In the genomic region with DNA sequence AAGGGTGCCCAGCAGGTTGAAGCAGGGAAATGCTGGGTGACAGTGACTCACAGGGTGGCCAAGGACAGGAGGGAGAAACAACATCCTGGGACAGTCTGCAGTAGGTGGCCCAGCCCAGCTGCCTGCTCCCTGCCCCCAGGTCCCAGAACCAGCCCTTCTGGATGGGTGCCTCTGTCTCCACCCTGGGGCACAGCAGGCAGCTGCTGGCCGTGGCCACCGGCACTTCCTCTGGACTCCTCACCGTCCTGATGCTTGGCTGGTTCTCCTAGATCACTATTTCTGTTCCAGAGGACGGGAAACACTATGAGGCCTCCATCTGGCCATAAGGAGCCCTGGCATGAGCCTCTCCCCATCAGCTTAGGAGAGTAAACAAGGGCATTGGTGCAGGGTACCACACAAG, we compare ENCODE assay signal across 1 cellular context.
TF ChIP-seq lines count a peak whose summit lies in the region.

No MANE protein-coding gene starts in this region.

TF ChIP-seq in H1, 55 proteins besides CTCF, POLR2A, EP300 and RAD21 (continued from another document):
- TF ChIP-seq, protein P1, sequence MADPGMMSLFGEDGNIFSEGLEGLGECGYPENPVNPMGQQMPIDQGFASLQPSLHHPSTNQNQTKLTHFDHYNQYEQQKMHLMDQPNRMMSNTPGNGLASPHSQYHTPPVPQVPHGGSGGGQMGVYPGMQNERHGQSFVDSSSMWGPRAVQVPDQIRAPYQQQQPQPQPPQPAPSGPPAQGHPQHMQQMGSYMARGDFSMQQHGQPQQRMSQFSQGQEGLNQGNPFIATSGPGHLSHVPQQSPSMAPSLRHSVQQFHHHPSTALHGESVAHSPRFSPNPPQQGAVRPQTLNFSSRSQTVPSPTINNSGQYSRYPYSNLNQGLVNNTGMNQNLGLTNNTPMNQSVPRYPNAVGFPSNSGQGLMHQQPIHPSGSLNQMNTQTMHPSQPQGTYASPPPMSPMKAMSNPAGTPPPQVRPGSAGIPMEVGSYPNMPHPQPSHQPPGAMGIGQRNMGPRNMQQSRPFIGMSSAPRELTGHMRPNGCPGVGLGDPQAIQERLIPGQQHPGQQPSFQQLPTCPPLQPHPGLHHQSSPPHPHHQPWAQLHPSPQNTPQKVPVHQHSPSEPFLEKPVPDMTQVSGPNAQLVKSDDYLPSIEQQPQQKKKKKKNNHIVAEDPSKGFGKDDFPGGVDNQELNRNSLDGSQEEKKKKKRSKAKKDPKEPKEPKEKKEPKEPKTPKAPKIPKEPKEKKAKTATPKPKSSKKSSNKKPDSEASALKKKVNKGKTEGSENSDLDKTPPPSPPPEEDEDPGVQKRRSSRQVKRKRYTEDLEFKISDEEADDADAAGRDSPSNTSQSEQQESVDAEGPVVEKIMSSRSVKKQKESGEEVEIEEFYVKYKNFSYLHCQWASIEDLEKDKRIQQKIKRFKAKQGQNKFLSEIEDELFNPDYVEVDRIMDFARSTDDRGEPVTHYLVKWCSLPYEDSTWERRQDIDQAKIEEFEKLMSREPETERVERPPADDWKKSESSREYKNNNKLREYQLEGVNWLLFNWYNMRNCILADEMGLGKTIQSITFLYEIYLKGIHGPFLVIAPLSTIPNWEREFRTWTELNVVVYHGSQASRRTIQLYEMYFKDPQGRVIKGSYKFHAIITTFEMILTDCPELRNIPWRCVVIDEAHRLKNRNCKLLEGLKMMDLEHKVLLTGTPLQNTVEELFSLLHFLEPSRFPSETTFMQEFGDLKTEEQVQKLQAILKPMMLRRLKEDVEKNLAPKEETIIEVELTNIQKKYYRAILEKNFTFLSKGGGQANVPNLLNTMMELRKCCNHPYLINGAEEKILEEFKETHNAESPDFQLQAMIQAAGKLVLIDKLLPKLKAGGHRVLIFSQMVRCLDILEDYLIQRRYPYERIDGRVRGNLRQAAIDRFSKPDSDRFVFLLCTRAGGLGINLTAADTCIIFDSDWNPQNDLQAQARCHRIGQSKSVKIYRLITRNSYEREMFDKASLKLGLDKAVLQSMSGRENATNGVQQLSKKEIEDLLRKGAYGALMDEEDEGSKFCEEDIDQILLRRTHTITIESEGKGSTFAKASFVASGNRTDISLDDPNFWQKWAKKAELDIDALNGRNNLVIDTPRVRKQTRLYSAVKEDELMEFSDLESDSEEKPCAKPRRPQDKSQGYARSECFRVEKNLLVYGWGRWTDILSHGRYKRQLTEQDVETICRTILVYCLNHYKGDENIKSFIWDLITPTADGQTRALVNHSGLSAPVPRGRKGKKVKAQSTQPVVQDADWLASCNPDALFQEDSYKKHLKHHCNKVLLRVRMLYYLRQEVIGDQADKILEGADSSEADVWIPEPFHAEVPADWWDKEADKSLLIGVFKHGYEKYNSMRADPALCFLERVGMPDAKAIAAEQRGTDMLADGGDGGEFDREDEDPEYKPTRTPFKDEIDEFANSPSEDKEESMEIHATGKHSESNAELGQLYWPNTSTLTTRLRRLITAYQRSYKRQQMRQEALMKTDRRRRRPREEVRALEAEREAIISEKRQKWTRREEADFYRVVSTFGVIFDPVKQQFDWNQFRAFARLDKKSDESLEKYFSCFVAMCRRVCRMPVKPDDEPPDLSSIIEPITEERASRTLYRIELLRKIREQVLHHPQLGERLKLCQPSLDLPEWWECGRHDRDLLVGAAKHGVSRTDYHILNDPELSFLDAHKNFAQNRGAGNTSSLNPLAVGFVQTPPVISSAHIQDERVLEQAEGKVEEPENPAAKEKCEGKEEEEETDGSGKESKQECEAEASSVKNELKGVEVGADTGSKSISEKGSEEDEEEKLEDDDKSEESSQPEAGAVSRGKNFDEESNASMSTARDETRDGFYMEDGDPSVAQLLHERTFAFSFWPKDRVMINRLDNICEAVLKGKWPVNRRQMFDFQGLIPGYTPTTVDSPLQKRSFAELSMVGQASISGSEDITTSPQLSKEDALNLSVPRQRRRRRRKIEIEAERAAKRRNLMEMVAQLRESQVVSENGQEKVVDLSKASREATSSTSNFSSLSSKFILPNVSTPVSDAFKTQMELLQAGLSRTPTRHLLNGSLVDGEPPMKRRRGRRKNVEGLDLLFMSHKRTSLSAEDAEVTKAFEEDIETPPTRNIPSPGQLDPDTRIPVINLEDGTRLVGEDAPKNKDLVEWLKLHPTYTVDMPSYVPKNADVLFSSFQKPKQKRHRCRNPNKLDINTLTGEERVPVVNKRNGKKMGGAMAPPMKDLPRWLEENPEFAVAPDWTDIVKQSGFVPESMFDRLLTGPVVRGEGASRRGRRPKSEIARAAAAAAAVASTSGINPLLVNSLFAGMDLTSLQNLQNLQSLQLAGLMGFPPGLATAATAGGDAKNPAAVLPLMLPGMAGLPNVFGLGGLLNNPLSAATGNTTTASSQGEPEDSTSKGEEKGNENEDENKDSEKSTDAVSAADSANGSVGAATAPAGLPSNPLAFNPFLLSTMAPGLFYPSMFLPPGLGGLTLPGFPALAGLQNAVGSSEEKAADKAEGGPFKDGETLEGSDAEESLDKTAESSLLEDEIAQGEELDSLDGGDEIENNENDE (IDR thresholded peaks at IDR 0.05; ENCODE audit: insufficient replicate concordance, low read length) = no peak
- no peak for TF ChIP-seq EGR1 (IDR thresholded peaks at IDR 0.05; ENCODE audit: borderline replicate concordance, low read depth, low read length)
- TF ChIP-seq MAFK (IDR thresholded peaks at IDR 0.05; ENCODE audit: low read depth, low read length) = no peak
- no peak for TF ChIP-seq RXRA (IDR thresholded peaks at IDR 0.05; ENCODE audit: insufficient read depth, low read depth, low read length)
- TF ChIP-seq POLR2AphosphoS5 (IDR thresholded peaks at IDR 0.05; ENCODE audit: low read depth, low read length) = no peak
- TF ChIP-seq SAP30 (IDR thresholded peaks at IDR 0.05; ENCODE audit: insufficient read depth, insufficient replicate concordance, low read length) = no peak
- no peak for TF ChIP-seq CEBPB (IDR thresholded peaks at IDR 0.05; ENCODE audit: low read depth, low read length)
